Comparison of ENCODE assay signal across 16 cellular contexts in the genomic region with DNA sequence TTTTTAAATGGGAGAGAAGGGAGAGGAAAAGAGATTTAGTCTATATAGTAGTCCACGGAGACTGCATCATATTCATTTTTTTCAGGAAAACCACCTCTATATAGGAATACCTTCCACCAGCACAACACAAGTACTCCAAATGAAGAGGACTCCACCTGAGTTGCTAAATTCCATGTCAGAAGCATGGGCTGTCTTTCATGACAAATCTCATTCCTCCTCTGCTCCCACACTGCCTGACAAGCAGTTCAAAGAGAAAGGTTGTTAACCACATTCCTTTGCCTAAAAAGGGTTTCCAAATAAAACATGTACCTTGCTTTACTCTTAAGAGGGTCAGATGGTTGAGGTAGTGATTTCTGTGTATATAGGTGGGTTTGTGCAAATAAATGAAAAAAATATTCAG.
"Had no signal": no experiment of that assay in that cellular context is flagged by ENCODE, and none has a peak within 500 bp of the region (broad histone marks: within the 10 kb centered on the region; RNA-seq: fewer than 3 reads in every experiment).

No MANE protein-coding gene starts in this region.

- H3K27ac Mint-ChIP-seq: activated naive CD4-positive, alpha-beta T cell treated with anti-CD3 and anti-CD28 coated beads, Interleukin-2, amount 50 U/mL, for 24 hours; nephron progenitor cell had no signal

- DNase-seq: activated CD4-positive, alpha-beta T cell treated with anti-CD3 and anti-CD28 coated beads, Interleukin-2, amount 50 U/mL, for 4 hours; activated CD4-positive, CD25-positive, alpha-beta regulatory T cell treated with anti-CD3 and anti-CD28 coated beads, Interleukin-2, amount 50 U/mL, for 72 hours; activated effector memory CD4-positive, alpha-beta T cell treated with Interleukin-2 at 50 U/mL for 16 hours; amniotic stem cell; central memory CD4-positive, alpha-beta T cell; colonic mucosa; foreskin keratinocyte; left colon; nephron progenitor cell; occipital lobe; stomach had no signal

- H3K4me3 Mint-ChIP-seq: activated naive CD4-positive, alpha-beta T cell treated with anti-CD3 and anti-CD28 coated beads, Interleukin-2, amount 50 U/mL, for 24 hours; nephron progenitor cell had no signal

- H3K9me3 ChIP-seq: colonic mucosa, prostate gland, stomach, thoracic aorta had no signal

- H3K9me3 Mint-ChIP-seq: activated naive CD4-positive, alpha-beta T cell treated with anti-CD3 and anti-CD28 coated beads, Interleukin-2, amount 50 U/mL, for 24 hours; nephron progenitor cell had no signal

- H3K4me1 ChIP-seq: colonic mucosa, foreskin keratinocyte, prostate gland had no signal

- H3K36me3 Mint-ChIP-seq: activated naive CD4-positive, alpha-beta T cell treated with anti-CD3 and anti-CD28 coated beads, Interleukin-2, amount 50 U/mL, for 24 hours had no signal

- H3K36me3 ChIP-seq: colonic mucosa, prostate gland, stomach, thoracic aorta had no signal

- H3K4me3 ChIP-seq: colonic mucosa, prostate gland, SK-N-MC, stomach, thoracic aorta had no signal

- H3K27me3 ChIP-seq: colonic mucosa, foreskin keratinocyte, stomach had no signal

- ATAC-seq: foreskin keratinocyte, left colon, sciatic nerve had no signal

- H3K27ac ChIP-seq: colonic mucosa, foreskin keratinocyte, prostate gland, SK-N-MC, stomach, thoracic aorta had no signal
